ENCODE assay signal across 1 cellular context in genomic region chr20:17602493-17602892, GRCh38.
TF ChIP-seq lines count a peak whose summit lies in the region.

No MANE protein-coding gene starts in this region.

TF ChIP-seq in WTC11, 78 proteins besides CTCF, POLR2A, EP300 and RAD21 (continued from another document):
- no peak for TF ChIP-seq ARID4B (CRISPR knock-in tag; IDR thresholded peaks at IDR 0.05; ENCODE audit: borderline replicate concordance)
- no peak for TF ChIP-seq TP53 (CRISPR knock-in tag; IDR thresholded peaks at IDR 0.05)
- TF ChIP-seq ELF4 (CRISPR knock-in tag; IDR thresholded peaks at IDR 0.05; ENCODE audit: low read depth), result no peak
- TF ChIP-seq EMX1 (CRISPR knock-in tag; IDR thresholded peaks at IDR 0.05), result no peak
- TF ChIP-seq ZMAT4 (CRISPR knock-in tag; IDR thresholded peaks at IDR 0.05), result no peak
- no peak for TF ChIP-seq ZNF281 (CRISPR knock-in tag; IDR thresholded peaks at IDR 0.05)
- no peak for TF ChIP-seq SMAD3 (CRISPR knock-in tag; IDR thresholded peaks at IDR 0.05; ENCODE audit: borderline replicate concordance)
